ENCODE assay signal across 1 cellular context in the genomic region with DNA sequence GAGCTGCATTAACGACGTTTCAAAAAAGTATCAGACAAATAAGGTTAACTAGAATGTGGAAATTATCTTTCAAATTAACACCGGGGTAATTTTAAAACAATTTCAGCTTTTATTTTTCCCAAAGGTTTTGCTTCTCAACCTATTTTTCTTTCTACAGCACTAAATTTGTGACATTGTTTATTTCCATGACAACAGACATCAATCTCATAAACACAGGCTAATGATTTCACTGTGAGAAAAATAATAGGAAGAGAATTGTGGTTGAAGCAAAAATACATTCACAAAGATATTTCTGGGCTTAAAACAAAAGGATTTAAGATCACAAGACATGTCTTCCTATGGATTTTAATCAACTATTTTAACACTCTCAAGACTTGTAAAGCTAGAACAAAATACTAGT.
TF ChIP-seq lines count a peak whose summit lies in the region.

No MANE protein-coding gene starts in this region.

TF ChIP-seq in endothelial cell of umbilical vein, 7 proteins besides CTCF, POLR2A, EP300 and RAD21 (continued from another document):
- TF ChIP-seq POLR2AphosphoS5 (IDR thresholded peaks at IDR 0.05; ENCODE audit: insufficient read depth, low read depth, low read length) (no peak), JUN (IDR thresholded peaks at IDR 0.05; ENCODE audit: borderline replicate concordance, insufficient read depth, insufficient read length, low read depth) (no peak), EZH2 (IDR thresholded peaks at IDR 0.05; ENCODE audit: borderline replicate concordance, low read depth, low read length, severe bottlenecking) (no peak)
